9 cellular contexts compared by ENCODE assay signal in the genomic region with DNA sequence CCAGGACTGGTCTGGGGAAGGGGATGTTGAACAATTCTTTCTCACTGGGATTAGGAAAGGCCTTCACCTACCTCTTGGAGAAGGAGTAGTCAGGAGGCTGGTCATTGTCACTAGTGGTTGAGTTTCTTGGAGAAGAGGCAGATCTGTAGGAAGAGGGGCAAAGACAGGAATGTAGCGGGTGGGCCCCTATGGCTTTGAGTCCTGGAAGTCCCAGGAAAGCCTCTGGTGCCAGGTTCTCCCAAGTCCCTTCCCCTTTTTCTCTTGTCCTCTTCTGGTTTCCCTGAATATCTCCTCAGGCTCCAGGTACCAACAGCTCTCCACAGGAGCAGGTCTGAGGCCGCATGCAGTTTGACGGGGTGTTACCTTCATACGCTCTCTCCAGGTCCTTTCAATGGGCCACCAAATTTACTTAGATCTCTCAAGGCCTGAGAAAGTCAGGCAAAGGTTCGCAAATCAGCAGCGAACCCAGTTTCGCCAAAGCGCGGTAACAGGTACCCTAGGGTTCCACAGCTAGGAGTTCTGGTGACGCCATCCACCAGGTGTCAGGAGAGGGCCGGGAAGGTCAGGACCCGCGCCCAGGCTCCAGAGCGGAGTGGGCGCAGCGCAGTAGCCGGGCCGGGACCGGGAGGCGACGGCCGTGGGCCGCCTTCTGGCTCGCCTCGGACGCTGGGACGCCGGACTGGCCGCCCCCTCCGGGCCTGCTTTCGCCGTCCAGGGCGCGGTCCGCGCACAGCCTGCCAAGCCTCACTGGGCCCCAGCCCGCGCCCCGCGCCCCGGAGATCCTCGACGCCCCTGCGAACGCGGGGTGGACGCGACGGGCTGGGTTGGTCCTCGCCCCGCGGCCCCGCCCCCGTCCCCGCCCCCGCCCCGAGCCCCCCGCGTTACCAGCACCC. TPM values are rescaled to one million over a fixed set of nuclear protein-coding genes. Genes with fewer than 3 reads are reported as not detected.
DNase-seq lines count a peak whose midpoint lies in the region; ATAC-seq and TF ChIP-seq lines count a peak whose summit lies in the region.
"Had no signal": no experiment of that assay in that cellular context is flagged by ENCODE, and none has a peak within 500 bp of the region (broad histone marks: within the 10 kb centered on the region; RNA-seq: fewer than 3 reads in every experiment).

No MANE protein-coding gene starts in this region.

- H3K27me3 Mint-ChIP-seq in activated T-cell treated with anti-CD3 and anti-CD28 coated beads, Interleukin-2, amount 50 U/mL, for 72 hours (ENCODE audit: low read depth): peaks cover 22% of the 10 kb centered on the region

- peak overlapping the region; percentile 72 for H3K4me3 ChIP-seq in HFF-Myc (replicated peaks; ENCODE audit: low read depth, low read length)
- H3K4me3 ChIP-seq in fibroblast of villous mesenchyme (ENCODE audit: low read depth, low read length): peak overlapping the region; percentile 82
- H3K4me3 ChIP-seq in osteoblast (ENCODE audit: insufficient read depth, low read length): peak overlapping the region; percentile 82
- H3K4me3 ChIP-seq in uterus: peak overlapping the region; percentile 38 to 86

- H3K27ac ChIP-seq in osteoblast (ENCODE audit: low read depth, low read length): peak overlapping the region; percentile 15
- H3K27ac ChIP-seq in uterus: peak overlapping the region; percentile 54 to 65

- H3K9me3 ChIP-seq in ES-I3 (ENCODE audit: control insufficient read depth, insufficient read depth, low read length) (no peaks in the 10 kb centered on the region), osteoblast (ENCODE audit: low read depth, low read length) (no peaks in the 10 kb centered on the region), uterus (no peaks in the 10 kb centered on the region)

- H3K36me3 Mint-ChIP-seq in activated T-cell treated with anti-CD3 and anti-CD28 coated beads, Interleukin-2, amount 50 U/mL, for 72 hours (ENCODE audit: insufficient read depth in 2 of 2): peaks cover 0 to 1% of the 10 kb centered on the region in 2 donors

- TF ChIP-seq POLR2A in uterus (IDR thresholded peaks at IDR 0.05): no peak

- TF ChIP-seq CTCF in HFF-Myc (IDR thresholded peaks at IDR 0.05; ENCODE audit: low read depth, low read length, missing control alignments): peak; percentile 26
- TF ChIP-seq CTCF in fibroblast of villous mesenchyme (IDR thresholded peaks at IDR 0.05; ENCODE audit: insufficient read depth, low read depth, low read length): peak; percentile 17
- TF ChIP-seq CTCF in osteoblast (IDR thresholded peaks at IDR 0.05; ENCODE audit: extremely low read depth, low read depth, low read length): peak; percentile 28
- TF ChIP-seq CTCF in uterus (IDR thresholded peaks at IDR 0.05): peak in 2 of 4 experiments; percentile 22 to 28

- H3K4me1 ChIP-seq in ES-I3 (ENCODE audit: insufficient read depth, low read length) (peaks cover 13% of the 10 kb centered on the region), osteoblast (ENCODE audit: insufficient read depth, low read length) (peaks cover 21% of the 10 kb centered on the region), uterus (no peaks in the 10 kb centered on the region)

- H2AFZ ChIP-seq in osteoblast (ENCODE audit: low read length): peak overlapping the region; percentile 86

- H3K4me2 ChIP-seq in osteoblast (ENCODE audit: insufficient read depth, low read length): peak overlapping the region; percentile 100

- intact Hi-C loops in uterus (cut with DNase I; ENCODE audit: low total_unique reads): no loop called here

- H3K36me3 ChIP-seq in ES-I3 (ENCODE audit: insufficient read depth, low read length) (no peaks in the 10 kb centered on the region), osteoblast (ENCODE audit: insufficient read depth, low read length) (no peaks in the 10 kb centered on the region), uterus (no peaks in the 10 kb centered on the region)

- peaks cover 25% of the 10 kb centered on the region for H3K4me1 Mint-ChIP-seq in activated T-cell treated with anti-CD3 and anti-CD28 coated beads, Interleukin-2, amount 50 U/mL, for 72 hours (ENCODE audit: low read depth)

- peaks cover 0 to 2% of the 10 kb centered on the region in 2 donors for H3K9me3 Mint-ChIP-seq in activated T-cell treated with anti-CD3 and anti-CD28 coated beads, Interleukin-2, amount 50 U/mL, for 72 hours

- H3K27ac Mint-ChIP-seq in activated T-cell treated with anti-CD3 and anti-CD28 coated beads, Interleukin-2, amount 50 U/mL, for 72 hours: no peak overlapping the region

- H3K27me3 ChIP-seq in osteoblast (ENCODE audit: insufficient read depth, low read length) (no peaks in the 10 kb centered on the region), uterus (no peaks in the 10 kb centered on the region)

- peak; percentile 71 to 73 for ATAC-seq in activated T-cell treated with anti-CD3 and anti-CD28 coated beads, Interleukin-2, amount 50 U/mL, for 72 hours (replicated peaks in 1 of 2)

- H4K20me1 ChIP-seq in osteoblast (ENCODE audit: insufficient read depth, low read length): no peaks in the 10 kb centered on the region

- peaks cover 42% of the 10 kb centered on the region for H3K79me2 ChIP-seq in osteoblast (ENCODE audit: insufficient read depth, low read length)

- DNase-seq in HFF-Myc (ENCODE audit: extremely low read depth, low read depth): no peak
- DNase-seq in NCI-H510A treated with DMSO at 0.1 percent for 48 hours (lab: John Stamatoyannopoulos, UW): peak; percentile 72
- peak; percentile 56 to 62 for DNase-seq in activated T-cell treated with anti-CD3 and anti-CD28 coated beads, Interleukin-2, amount 50 U/mL, for 72 hours
- DNase-seq in fibroblast of villous mesenchyme (ENCODE audit: low read depth): peak; percentile 28
- DNase-seq in osteoblast (ENCODE audit: insufficient read length, low spot score, missing footprints): peak; percentile 85
- peak in 1 of 2 donors; percentile 21 for DNase-seq in uterus
- no peak for DNase-seq in kidney glomerular epithelial cell (lab: John Stamatoyannopoulos, UW)

- H3K9ac ChIP-seq in ES-I3 (ENCODE audit: low read depth, low read length): peak overlapping the region; percentile 59; the same call in 1 of the 2 replicates

- H3K4me3 Mint-ChIP-seq in activated T-cell treated with anti-CD3 and anti-CD28 coated beads, Interleukin-2, amount 50 U/mL, for 72 hours: peak overlapping the region; percentile 74

RNA-seq across cellular contexts. Expression of gene SMAGP, which starts 0.8 kb away (rescaled TPM):
- 1 to 10 TPM in 1 of 2 donors, under 1 TPM in 1; 0.86 to 2.1 TPM for total RNA-seq in activated T-cell treated with anti-CD3 and anti-CD28 coated beads, Interleukin-2, amount 50 U/mL, for 72 hours
- total RNA-seq in fibroblast of villous mesenchyme: 5.2 and 8.4 TPM in 2 replicates
- total RNA-seq in osteoblast: 9.8 and 13.6 TPM in 2 replicates
- 10 to 100 TPM in 2 of 4 donors, 1 to 10 TPM in 2; 1.2 to 19.0 (median 9.5) TPM for total RNA-seq in uterus

RNA-seq across cellular contexts. Expression of gene DAZAP2, which starts 30.8 kb away (rescaled TPM):
- total RNA-seq in activated T-cell treated with anti-CD3 and anti-CD28 coated beads, Interleukin-2, amount 50 U/mL, for 72 hours: 100 to 1,000 TPM; 114 TPM
- 106 and 139 TPM in 2 replicates for total RNA-seq in fibroblast of villous mesenchyme
- total RNA-seq in osteoblast: 160 and 169 TPM in 2 replicates
- 100 to 1,000 TPM in 3 of 4 donors, 10 to 100 TPM in 1; 63.3 to 229 (median 192) TPM for total RNA-seq in uterus

RNA-seq across cellular contexts. Expression of gene POU6F1, which starts 51.6 kb away (rescaled TPM):
- total RNA-seq in activated T-cell treated with anti-CD3 and anti-CD28 coated beads, Interleukin-2, amount 50 U/mL, for 72 hours: 10 to 100 TPM; 12.0 to 16.0 TPM
- total RNA-seq in fibroblast of villous mesenchyme (3.5 and 4.5 TPM in 2 replicates), osteoblast (6.8 and 7.6 TPM in 2 replicates), uterus (10 to 100 TPM in 1 of 4 donors, 1 to 10 TPM in 3; 2.6 to 60.6 (median 5.8) TPM)

RNA-seq across cellular contexts. Expression of gene BIN2, which starts 54.6 kb away (rescaled TPM):
- 100 to 1,000 TPM; 102 to 104 TPM for total RNA-seq in activated T-cell treated with anti-CD3 and anti-CD28 coated beads, Interleukin-2, amount 50 U/mL, for 72 hours
- total RNA-seq in fibroblast of villous mesenchyme: not detected in 2 replicates
- total RNA-seq in osteoblast: under 0.01 TPM in 1 of 2 replicates, not detected in the other
- 1 to 10 TPM in 3 of 4 donors, under 1 TPM in 1; 0.29 to 5.0 (median 2.3) TPM for total RNA-seq in uterus
- total RNA-seq: dermis microvascular lymphatic vessel endothelial cell had no signal

Comparison
In these comparisons a context has a peak if more than half of its experiments do, and no peak if none do; other contexts are left out.
1. DNase-seq: peak in NCI-H510A treated with DMSO at 0.1 percent for 48 hours (single experiment), activated T-cell treated with anti-CD3 and anti-CD28 coated beads, Interleukin-2, amount 50 U/mL, for 72 hours (2 of 2), fibroblast of villous mesenchyme (single experiment) and osteoblast (single experiment); none in HFF-Myc (single experiment) and kidney glomerular epithelial cell (single experiment).
2. Peak in every context shown above with its lines, with median percentiles within 50 percentile points of each other: H3K4me3 ChIP-seq.